Comparison of ENCODE assay signal across 21 cellular contexts in the genomic region with DNA sequence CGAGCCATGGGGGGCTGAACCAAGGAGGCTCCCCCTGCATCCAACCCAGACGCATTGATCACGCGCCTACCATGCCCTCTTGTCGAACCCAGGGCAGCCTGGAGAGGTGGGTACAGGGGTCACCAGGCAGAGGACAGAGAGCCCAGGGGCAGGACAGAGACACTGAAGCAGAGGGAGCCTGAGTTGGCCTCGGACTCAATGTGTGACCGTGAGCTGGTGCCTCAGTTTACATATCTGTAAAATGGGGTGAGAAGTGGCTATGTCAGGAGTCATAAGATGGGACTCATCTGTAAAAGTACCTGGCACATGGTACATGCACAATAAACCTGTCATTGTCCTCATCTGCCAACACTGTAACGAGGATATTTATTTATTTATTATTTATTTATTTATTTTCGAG. TPM values are rescaled to one million over a fixed set of nuclear protein-coding genes. Genes with fewer than 3 reads are reported as not detected.
DNase-seq lines count a peak whose midpoint lies in the region; ATAC-seq and TF ChIP-seq lines count a peak whose summit lies in the region.
"Had no signal": no experiment of that assay in that cellular context is flagged by ENCODE, and none has a peak within 500 bp of the region (broad histone marks: within the 10 kb centered on the region; RNA-seq: fewer than 3 reads in every experiment).

No MANE protein-coding gene starts in this region.

- TF ChIP-seq CTCF in GM13976 (IDR thresholded peaks at IDR 0.05; ENCODE audit: borderline replicate concordance, control extremely low read depth, extremely low read depth, insufficient read depth, missing control alignments) (no peak), esophagus muscularis mucosa (IDR thresholded peaks at IDR 0.05) (no peak), upper lobe of right lung (IDR thresholded peaks at IDR 0.05) (no peak), foreskin fibroblast (IDR thresholded peaks at IDR 0.05; ENCODE audit: low read depth, low read length) (no peak)

- in situ Hi-C loops in GM13976 (cut with MboI; ENCODE audit: low sequenced_read_pairs, unreplicated experiment), result no loop called here

- H3K4me1 ChIP-seq in esophagus muscularis mucosa, result peaks cover 39 to 88% (median 77%) of the 10 kb centered on the region in 4 donors
- H3K4me1 ChIP-seq in upper lobe of right lung, result peaks cover 46% of the 10 kb centered on the region

- H3K36me3 ChIP-seq in KOPT-K1 (ENCODE audit: insufficient read depth, low read length) (no peaks in the 10 kb centered on the region), esophagus muscularis mucosa (no peaks in the 10 kb centered on the region), upper lobe of right lung (no peaks in the 10 kb centered on the region)
- H3K36me3 ChIP-seq: SJCRH30 had no signal

- no peak for TF ChIP-seq EP300 in esophagus muscularis mucosa (IDR thresholded peaks at IDR 0.05)

- intact Hi-C loops in esophagus muscularis mucosa (cut with DNase I) (no loop called here), upper lobe of right lung (cut with DNase I) (no loop called here)

- H3K9me3 ChIP-seq in KOPT-K1 (ENCODE audit: insufficient read depth, low read length, poor library complexity, severe bottlenecking), result no peaks in the 10 kb centered on the region
- H3K9me3 ChIP-seq in esophagus muscularis mucosa, result no peaks in the 10 kb centered on the region
- H3K9me3 ChIP-seq in upper lobe of right lung, result no peaks in the 10 kb centered on the region
- H3K9me3 ChIP-seq: SJCRH30 had no signal

- WGBS in esophagus muscularis mucosa, result 87% methylated on average over 9 of the region's 9 CpGs

- DNase-seq in GM13976 (ENCODE audit: low spot score), result peak; percentile 11
- DNase-seq in esophagus muscularis mucosa (ENCODE audit: extremely low spot score), result no peak
- DNase-seq in upper lobe of right lung, result no peak
- no peak for DNase-seq in DMS79 treated with DMSO at 0.1 percent for 48 hours (lab: John Stamatoyannopoulos, UW)
- no peak for DNase-seq in foreskin fibroblast
- DNase-seq: ACHN; C1 segment of cervical spinal cord; CD8-positive, alpha-beta T cell; DMS153; GOT3; KBM-7; NCI-H1105; NCI-H146; NCI-H2029; NCI-H226; NCI-H510A treated with DMSO at 0.1 percent for 48 hours; NCI-H748 treated with DMSO at 0.1 percent for 48 hours; PC-9; SJCRH30 had no signal

- ATAC-seq in upper lobe of right lung, result no peak
- no peak for ATAC-seq in HG03565 (IDR thresholded peaks at IDR 0.05; ENCODE audit: unreplicated experiment)
- ATAC-seq: CD8-positive, alpha-beta T cell had no signal

- H3K27ac ChIP-seq in KOPT-K1 (ENCODE audit: low read depth, low read length, poor library complexity, severe bottlenecking), result peak overlapping the region; percentile 55
- H3K27ac ChIP-seq in esophagus muscularis mucosa (replicated peaks in 1 of 4), result peak overlapping the region; percentile 90 to 97 (median 95)
- H3K27ac ChIP-seq in upper lobe of right lung, result peak overlapping the region; percentile 86
- H3K27ac ChIP-seq: PC-9, SJCRH30 had no signal

- TF ChIP-seq POLR2A in esophagus muscularis mucosa (IDR thresholded peaks at IDR 0.05; ENCODE audit: low read depth), result no peak

- no peak overlapping the region for H3K4me3 ChIP-seq in esophagus muscularis mucosa
- H3K4me3 ChIP-seq in upper lobe of right lung, result no peak overlapping the region
- no peak overlapping the region for H3K4me3 ChIP-seq in foreskin fibroblast (ENCODE audit: low read depth in 1 of 2, low read length in 2 of 2)
- H3K4me3 ChIP-seq: PC-9, SJCRH30 had no signal

- H3K27me3 ChIP-seq in esophagus muscularis mucosa, result no peaks in the 10 kb centered on the region
- H3K27me3 ChIP-seq in upper lobe of right lung, result no peaks in the 10 kb centered on the region
- H3K27me3 ChIP-seq: SJCRH30 had no signal

RNA-seq across cellular contexts. Expression of gene NFIC, which starts 24.1 kb away (rescaled TPM):
- total RNA-seq in esophagus muscularis mucosa (100 to 1,000 TPM; 165 to 297 (median 211) TPM), upper lobe of right lung (150 TPM)
